Comparison of ENCODE assay signal across 1 cellular context in the genomic region with DNA sequence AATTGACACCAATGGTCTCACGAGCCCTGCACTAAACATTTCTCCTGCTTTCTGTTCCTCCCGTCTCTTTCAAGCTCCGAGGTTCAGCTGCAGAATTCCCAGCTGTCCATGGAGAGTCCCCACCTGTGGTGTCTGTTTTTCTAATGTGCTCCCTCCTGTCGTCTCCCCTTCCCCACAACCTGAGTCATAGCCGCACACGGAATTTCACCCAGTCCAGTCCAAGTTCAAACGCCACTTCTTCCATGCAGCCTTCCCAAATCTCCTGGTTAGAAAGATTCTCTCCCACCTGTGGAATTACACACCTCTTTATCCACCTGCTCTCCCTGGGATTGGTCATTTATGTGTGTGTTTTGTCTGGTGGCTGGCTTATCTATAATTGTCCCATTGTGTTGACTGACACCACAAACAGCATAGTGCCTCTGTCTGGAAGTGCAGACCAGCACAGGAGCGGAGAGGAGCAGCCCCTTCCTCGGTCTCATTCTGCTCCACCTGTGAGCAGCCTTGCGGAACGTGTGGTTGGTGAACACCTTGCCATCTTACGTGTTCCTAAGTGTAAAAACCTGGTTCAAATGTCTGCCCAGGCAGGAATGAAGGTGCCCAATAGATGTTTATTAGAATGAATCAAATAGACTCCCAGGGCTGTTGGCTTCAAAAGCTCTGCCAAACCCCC.
A peak's percentile ranks its signal among the peaks of the same experiment; 100 is the strongest.
TF ChIP-seq lines count a peak whose summit lies in the region.

No MANE protein-coding gene starts in this region.

TF ChIP-seq in HepG2, 621 proteins besides CTCF, POLR2A, EP300 and RAD21 (continued from another document):
- TF ChIP-seq, protein P1, sequence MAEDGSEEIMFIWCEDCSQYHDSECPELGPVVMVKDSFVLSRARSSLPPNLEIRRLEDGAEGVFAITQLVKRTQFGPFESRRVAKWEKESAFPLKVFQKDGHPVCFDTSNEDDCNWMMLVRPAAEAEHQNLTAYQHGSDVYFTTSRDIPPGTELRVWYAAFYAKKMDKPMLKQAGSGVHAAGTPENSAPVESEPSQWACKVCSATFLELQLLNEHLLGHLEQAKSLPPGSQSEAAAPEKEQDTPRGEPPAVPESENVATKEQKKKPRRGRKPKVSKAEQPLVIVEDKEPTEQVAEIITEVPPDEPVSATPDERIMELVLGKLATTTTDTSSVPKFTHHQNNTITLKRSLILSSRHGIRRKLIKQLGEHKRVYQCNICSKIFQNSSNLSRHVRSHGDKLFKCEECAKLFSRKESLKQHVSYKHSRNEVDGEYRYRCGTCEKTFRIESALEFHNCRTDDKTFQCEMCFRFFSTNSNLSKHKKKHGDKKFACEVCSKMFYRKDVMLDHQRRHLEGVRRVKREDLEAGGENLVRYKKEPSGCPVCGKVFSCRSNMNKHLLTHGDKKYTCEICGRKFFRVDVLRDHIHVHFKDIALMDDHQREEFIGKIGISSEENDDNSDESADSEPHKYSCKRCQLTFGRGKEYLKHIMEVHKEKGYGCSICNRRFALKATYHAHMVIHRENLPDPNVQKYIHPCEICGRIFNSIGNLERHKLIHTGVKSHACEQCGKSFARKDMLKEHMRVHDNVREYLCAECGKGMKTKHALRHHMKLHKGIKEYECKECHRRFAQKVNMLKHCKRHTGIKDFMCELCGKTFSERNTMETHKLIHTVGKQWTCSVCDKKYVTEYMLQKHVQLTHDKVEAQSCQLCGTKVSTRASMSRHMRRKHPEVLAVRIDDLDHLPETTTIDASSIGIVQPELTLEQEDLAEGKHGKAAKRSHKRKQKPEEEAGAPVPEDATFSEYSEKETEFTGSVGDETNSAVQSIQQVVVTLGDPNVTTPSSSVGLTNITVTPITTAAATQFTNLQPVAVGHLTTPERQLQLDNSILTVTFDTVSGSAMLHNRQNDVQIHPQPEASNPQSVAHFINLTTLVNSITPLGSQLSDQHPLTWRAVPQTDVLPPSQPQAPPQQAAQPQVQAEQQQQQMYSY (CRISPR knock-in tag; IDR thresholded peaks at IDR 0.05) = peak; percentile 81
